ENCODE assay signal across 8 cellular contexts in genomic region chr11:45771942-45772522, GRCh38. TPM values are rescaled to one million over a fixed set of nuclear protein-coding genes. Genes with fewer than 3 reads are reported as not detected.
A peak's percentile ranks its signal among the peaks of the same experiment; 100 is the strongest.
DNase-seq lines count a peak whose midpoint lies in the region; ATAC-seq, FAIRE-seq and TF ChIP-seq lines count a peak whose summit lies in the region.

No MANE protein-coding gene starts in this region.

- peak; percentile 99 for FAIRE-seq in GM12892 (lab: Jason Lieb, UNC)

- H3K4me1 ChIP-seq in iPS DF 6.9 (ENCODE audit: control insufficient read depth, insufficient read depth, low read length) (no peaks in the 10 kb centered on the region), gastrocnemius medialis (peaks cover 0 to 6% of the 10 kb centered on the region in 2 donors)

- ATAC-seq in HG02884 (IDR thresholded peaks at IDR 0.05; ENCODE audit: unreplicated experiment) (peak; percentile 89), gastrocnemius medialis (peak; percentile 82 to 87)

- no peak overlapping the region for H3K27ac ChIP-seq in iPS DF 6.9 (ENCODE audit: low read length)
- H3K27ac ChIP-seq in gastrocnemius medialis: peak overlapping the region; percentile 60 to 81 (median 75)

- TF ChIP-seq CTCF in astrocyte of the spinal cord (IDR thresholded peaks at IDR 0.05; ENCODE audit: low read depth, low read length): peak; percentile 95
- TF ChIP-seq CTCF in gastrocnemius medialis (IDR thresholded peaks at IDR 0.05 in 4 of 5, conservative IDR thresholded peaks at IDR 0.05 in 1 of 5): peak; percentile 88 to 98 (median 95)

- H3K27me3 ChIP-seq in iPS DF 6.9 (ENCODE audit: control insufficient read depth, insufficient read depth, low read length): peaks cover 3% of the 10 kb centered on the region; the same call in 1 of the 2 replicates
- no peaks in the 10 kb centered on the region for H3K27me3 ChIP-seq in gastrocnemius medialis

- in situ Hi-C loops in astrocyte of the spinal cord (cut with HindIII; ENCODE audit: low sequenced_read_pairs): no loop called here
- in situ Hi-C loops in gastrocnemius medialis (cut with MboI; ENCODE audit: low sequenced_read_pairs in 4 of 4): loop anchor here (5.0 to 25.0 kb wide), 9 partner anchors 110 to 437 kb away; partner anchors contain the start of gene CHST1 (in 1 of the 4)

- H3K9me3 ChIP-seq in iPS DF 6.9 (ENCODE audit: control insufficient read depth, insufficient read depth, low read length): no peaks in the 10 kb centered on the region
- no peaks in the 10 kb centered on the region for H3K9me3 ChIP-seq in gastrocnemius medialis

- H3K4me3 ChIP-seq in astrocyte of the spinal cord (ENCODE audit: low read depth, low read length) (peak overlapping the region; percentile 46), iPS DF 6.9 (ENCODE audit: low read length) (peak overlapping the region; percentile 31; the same call in 1 of the 2 replicates), gastrocnemius medialis (peak overlapping the region; percentile 47 to 68 (median 58))

- intact Hi-C loops in gastrocnemius medialis (cut with DNase I; ENCODE audit: low total_unique reads): loop anchor here (1.0 kb wide), 3 partner anchors 117 to 432 kb away; no protein-coding TSS in a partner anchor

- no CpG with 5 or more reads among the region's 21 CpGs for WGBS in iPS DF 6.9 (ENCODE audit: insufficient coverage, insufficient read length)

- TF ChIP-seq POLR2A in GM12892 (IDR thresholded peaks at IDR 0.05; ENCODE audit: low read depth, low read length): no peak
- TF ChIP-seq POLR2A in gastrocnemius medialis (IDR thresholded peaks at IDR 0.05): no peak

- DNase-seq in GM12892 (ENCODE audit: insufficient read length) (peak; percentile 90), NCI-H1694 treated with DMSO at 0.1 percent for 48 hours (lab: John Stamatoyannopoulos, UW) (peak; percentile 69), T1000 (lab: John Stamatoyannopoulos, UW) (peak; percentile 53), astrocyte of the spinal cord (ENCODE audit: low read depth, low spot score) (peak; percentile 74), iPS DF 6.9 (ENCODE audit: low read depth, low spot score) (peak; percentile 52), gastrocnemius medialis (peak; percentile 65 to 81), cortex of kidney (lab: John Stamatoyannopoulos, UW) (no peak)

- H3K36me3 ChIP-seq in iPS DF 6.9 (ENCODE audit: control insufficient read depth, insufficient read depth, low read length) (no peaks in the 10 kb centered on the region), gastrocnemius medialis (no peaks in the 10 kb centered on the region)

RNA-seq across cellular contexts. Expression of gene SLC35C1, which starts 32.9 kb away (rescaled TPM):
- polyA plus RNA-seq in GM12892 (2012; ENCODE audit: missing spikeins): 1.8 TPM
- total RNA-seq in gastrocnemius medialis: 10 to 100 TPM in 1 of 4 donors, 1 to 10 TPM in 3; 4.8 to 11.7 (median 7.8) TPM
